In the genomic region with DNA sequence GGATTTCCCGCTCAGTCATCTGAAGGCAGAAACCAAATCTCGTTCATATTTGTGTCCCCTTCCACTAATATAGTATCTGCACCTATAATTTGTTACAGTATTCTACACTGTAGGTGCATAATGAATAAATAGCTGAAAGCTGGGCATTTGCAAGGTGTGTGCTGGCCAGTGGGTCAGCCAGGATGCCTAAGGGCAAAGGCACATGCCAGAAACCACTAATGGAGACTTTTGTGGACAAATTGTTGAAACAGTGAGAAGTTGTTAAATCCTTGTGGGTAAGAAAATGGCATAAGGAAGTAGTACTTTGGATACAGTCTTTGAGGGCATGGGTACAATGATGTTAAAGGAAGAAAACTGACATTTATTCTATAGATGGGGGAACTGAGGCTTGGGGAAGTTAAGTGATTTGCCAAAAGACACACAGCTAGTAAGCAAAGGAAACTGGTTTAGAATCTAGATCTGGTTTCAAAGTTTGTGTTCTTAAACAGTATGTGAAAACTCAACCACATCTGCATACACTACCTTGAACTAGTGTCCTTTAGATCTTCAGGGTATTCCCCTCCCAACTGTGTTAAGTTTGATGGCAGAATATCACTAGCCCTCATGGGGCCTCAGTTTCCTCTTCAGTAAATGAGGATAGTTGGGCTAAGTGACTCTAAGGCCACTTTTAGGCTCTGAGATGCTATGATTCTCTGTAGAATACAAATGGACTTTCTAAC, we compare ENCODE assay signal across 12 cellular contexts. TPM values are rescaled to one million over a fixed set of nuclear protein-coding genes. Genes with fewer than 3 reads are reported as not detected.
DNase-seq lines count a peak whose midpoint lies in the region; ATAC-seq and TF ChIP-seq lines count a peak whose summit lies in the region.
"Had no signal": no experiment of that assay in that cellular context is flagged by ENCODE, and none has a peak within 500 bp of the region (broad histone marks: within the 10 kb centered on the region; RNA-seq: fewer than 3 reads in every experiment).

No MANE protein-coding gene starts in this region.

- no peaks in the 10 kb centered on the region for H3K27me3 Mint-ChIP-seq in CD4-positive, alpha-beta T cell
- no peaks in the 10 kb centered on the region for H3K27me3 Mint-ChIP-seq in activated CD8-positive, alpha-beta T cell treated with anti-CD3 and anti-CD28 coated beads for 36 hours
- no peaks in the 10 kb centered on the region for H3K27me3 Mint-ChIP-seq in naive B cell
- H3K27me3 Mint-ChIP-seq in Calu3 (ENCODE audit: unreplicated experiment): peaks cover 11% of the 10 kb centered on the region

- H3K4me1 Mint-ChIP-seq in CD4-positive, alpha-beta T cell (ENCODE audit: low read depth): peaks cover 94% of the 10 kb centered on the region
- H3K4me1 Mint-ChIP-seq in activated CD8-positive, alpha-beta T cell treated with anti-CD3 and anti-CD28 coated beads for 36 hours (ENCODE audit: low read depth): peaks cover 97% of the 10 kb centered on the region
- H3K4me1 Mint-ChIP-seq in naive B cell (peaks cover 24 to 40% (median 28%) of the 10 kb centered on the region in 3 donors), Calu3 (ENCODE audit: low read depth, unreplicated experiment) (peaks cover 18% of the 10 kb centered on the region)

- H3K27ac ChIP-seq in CD4-positive, alpha-beta T cell (ENCODE audit: low read depth, low read length): peak overlapping the region; percentile 91
- H3K27ac ChIP-seq: parathyroid adenoma had no signal

- H3K9me3 ChIP-seq in CD4-positive, alpha-beta T cell (ENCODE audit: control insufficient read depth, low read length): no peaks in the 10 kb centered on the region

- H3K4me3 Mint-ChIP-seq in CD4-positive, alpha-beta T cell: peak overlapping the region; percentile 56
- peak overlapping the region; percentile 55 for H3K4me3 Mint-ChIP-seq in activated CD8-positive, alpha-beta T cell treated with anti-CD3 and anti-CD28 coated beads for 36 hours
- H3K4me3 Mint-ChIP-seq in naive B cell (peak overlapping the region in 4 of 8 donors; percentile 5 to 85 (median 60)), Calu3 (ENCODE audit: low read depth, unreplicated experiment) (no peak overlapping the region)

- intact Hi-C loops in CD4-positive, alpha-beta T cell (cut with DNase I, micrococcal nuclease): loop anchor here in 1 of 2 experiments (2.0 kb wide), 1 partner anchor 156 kb away; no protein-coding TSS in a partner anchor
- intact Hi-C loops in activated CD8-positive, alpha-beta T cell treated with anti-CD3 and anti-CD28 coated beads for 36 hours (cut with micrococcal nuclease): loop anchor here (5.0 kb wide), 1 partner anchor 116 kb away; no protein-coding TSS in a partner anchor
- intact Hi-C loops in Calu3 (cut with micrococcal nuclease; ENCODE audit: unreplicated experiment): no loop called here

- no TSS peak for BruUV-seq in Calu3 (replicated peaks; lab: Mats Ljungman, UMichigan)

- no peak for ATAC-seq in CD4-positive, alpha-beta T cell (ENCODE audit: poor library complexity)
- ATAC-seq in GM19351 (IDR thresholded peaks at IDR 0.05; ENCODE audit: unreplicated experiment) (peak; percentile 47), naive B cell (ENCODE audit: low read depth in 2 of 2) (peak in 1 of 2 donors; percentile 24), HG03159 (IDR thresholded peaks at IDR 0.05; ENCODE audit: unreplicated experiment) (no peak)
- peak; percentile 9 for ATAC-seq in activated CD8-positive, alpha-beta T cell treated with anti-CD3 and anti-CD28 coated beads for 36 hours

- no peaks in the 10 kb centered on the region for H3K9me3 Mint-ChIP-seq in CD4-positive, alpha-beta T cell
- no peaks in the 10 kb centered on the region for H3K9me3 Mint-ChIP-seq in activated CD8-positive, alpha-beta T cell treated with anti-CD3 and anti-CD28 coated beads for 36 hours
- H3K9me3 Mint-ChIP-seq in naive B cell (no peaks in the 10 kb centered on the region), Calu3 (ENCODE audit: low read depth, unreplicated experiment) (no peaks in the 10 kb centered on the region)

- H3K36me3 Mint-ChIP-seq in CD4-positive, alpha-beta T cell (ENCODE audit: low read depth): no peaks in the 10 kb centered on the region
- H3K36me3 Mint-ChIP-seq in activated CD8-positive, alpha-beta T cell treated with anti-CD3 and anti-CD28 coated beads for 36 hours (ENCODE audit: low read depth): peaks cover 19% of the 10 kb centered on the region
- H3K36me3 Mint-ChIP-seq in naive B cell (no peaks in the 10 kb centered on the region), Calu3 (ENCODE audit: insufficient read depth, unreplicated experiment) (no peaks in the 10 kb centered on the region)

- H3K27me3 ChIP-seq in CD4-positive, alpha-beta T cell (ENCODE audit: control insufficient read depth, insufficient read depth, low read length): no peaks in the 10 kb centered on the region

- TF ChIP-seq CTCF in CD4-positive, alpha-beta T cell (IDR thresholded peaks at IDR 0.05): no peak
- TF ChIP-seq CTCF in activated CD8-positive, alpha-beta T cell treated with anti-CD3 and anti-CD28 coated beads for 36 hours (IDR thresholded peaks at IDR 0.05): no peak
- no peak for TF ChIP-seq CTCF in Calu3 (IDR thresholded peaks at IDR 0.05; ENCODE audit: unreplicated experiment)

- no peak for DNase-seq in CD4-positive, alpha-beta T cell
- DNase-seq in activated CD8-positive, alpha-beta T cell treated with anti-CD3 and anti-CD28 coated beads for 36 hours: no peak
- no peak for DNase-seq in naive B cell
- DNase-seq in NCI-H128 (lab: John Stamatoyannopoulos, UW; ENCODE audit: unreplicated experiment): no peak
- DNase-seq in Calu3: no peak
- DNase-seq: glutamatergic neuron; Karpas-422; NCI-H2081; stimulated activated CD4-positive, alpha-beta T cell treated with anti-CD3 and anti-CD28 coated beads, Interleukin-12 subunit alpha, Interleukin-12 subunit beta, amount 100 ng/mL, for 4 hours had no signal

- H3K27ac Mint-ChIP-seq in CD4-positive, alpha-beta T cell: peak overlapping the region; percentile 99
- peak overlapping the region; percentile 99 for H3K27ac Mint-ChIP-seq in activated CD8-positive, alpha-beta T cell treated with anti-CD3 and anti-CD28 coated beads for 36 hours
- H3K27ac Mint-ChIP-seq in naive B cell: peak overlapping the region in 5 of 6 donors; percentile 3 to 83 (median 57)
- H3K27ac Mint-ChIP-seq in Calu3 (ENCODE audit: unreplicated experiment): no peak overlapping the region

- CTCF ChIA-PET in CD4-positive, alpha-beta T cell (lab: Charles Lee): interaction anchor here (1.1 to 3.2 kb wide), 3 partner anchors 16 to 156 kb away, joined by 3 to 13 read pairs (median 5); no protein-coding TSS in a partner anchor
- CTCF ChIA-PET in activated CD8-positive, alpha-beta T cell treated with anti-CD3 and anti-CD28 coated beads for 36 hours (lab: Charles Lee): interaction anchor here (0.7 to 7.8 kb wide), 7 partner anchors 9 to 543 kb away, joined by 3 to 76 read pairs (median 7); partner anchors contain the start of gene LRRC8C
- CTCF ChIA-PET in Calu3 (lab: Charles Lee): no interaction called here

- POLR2A ChIA-PET in CD4-positive, alpha-beta T cell (lab: Charles Lee): interaction anchor here (1.3 to 18.0 kb wide), 10 partner anchors 11 to 156 kb away, joined by 4 to 683 read pairs (median 80); partner anchors contain the start of genes LRRC8B and LRRC8C
- POLR2A ChIA-PET in activated CD8-positive, alpha-beta T cell treated with anti-CD3 and anti-CD28 coated beads for 36 hours (lab: Charles Lee): interaction anchor here (0.7 to 5.9 kb wide), 8 partner anchors 22 to 156 kb away, joined by 3 to 73 read pairs (median 3); partner anchors contain the start of genes LRRC8B and LRRC8C

RNA-seq across cellular contexts. Expression of gene LRRC8C, which starts 26.5 kb away (rescaled TPM):
- 10 to 100 TPM; 28.4 to 30.2 TPM for total RNA-seq in CD4-positive, alpha-beta T cell
- total RNA-seq in activated CD8-positive, alpha-beta T cell treated with anti-CD3 and anti-CD28 coated beads for 36 hours: 10 to 100 TPM; 34.4 to 37.4 TPM
- polyA plus RNA-seq in naive B cell (ENCODE audit: low read depth in 6 of 6): 1 to 10 TPM; 1.3 to 4.8 (median 2.6) TPM
- 2.7 and 3.5 TPM in 2 replicates for total RNA-seq in Calu3 (2022)

Comparison
In these comparisons a context has a peak if more than half of its experiments do, and no peak if none do; other contexts are left out.
1. ATAC-seq: peak in GM19351 (single experiment) and activated CD8-positive, alpha-beta T cell treated with anti-CD3 and anti-CD28 coated beads for 36 hours (single experiment); none in CD4-positive, alpha-beta T cell (single experiment) and HG03159 (single experiment).